Comparison of ENCODE assay signal across 1 cellular context in the genomic region with DNA sequence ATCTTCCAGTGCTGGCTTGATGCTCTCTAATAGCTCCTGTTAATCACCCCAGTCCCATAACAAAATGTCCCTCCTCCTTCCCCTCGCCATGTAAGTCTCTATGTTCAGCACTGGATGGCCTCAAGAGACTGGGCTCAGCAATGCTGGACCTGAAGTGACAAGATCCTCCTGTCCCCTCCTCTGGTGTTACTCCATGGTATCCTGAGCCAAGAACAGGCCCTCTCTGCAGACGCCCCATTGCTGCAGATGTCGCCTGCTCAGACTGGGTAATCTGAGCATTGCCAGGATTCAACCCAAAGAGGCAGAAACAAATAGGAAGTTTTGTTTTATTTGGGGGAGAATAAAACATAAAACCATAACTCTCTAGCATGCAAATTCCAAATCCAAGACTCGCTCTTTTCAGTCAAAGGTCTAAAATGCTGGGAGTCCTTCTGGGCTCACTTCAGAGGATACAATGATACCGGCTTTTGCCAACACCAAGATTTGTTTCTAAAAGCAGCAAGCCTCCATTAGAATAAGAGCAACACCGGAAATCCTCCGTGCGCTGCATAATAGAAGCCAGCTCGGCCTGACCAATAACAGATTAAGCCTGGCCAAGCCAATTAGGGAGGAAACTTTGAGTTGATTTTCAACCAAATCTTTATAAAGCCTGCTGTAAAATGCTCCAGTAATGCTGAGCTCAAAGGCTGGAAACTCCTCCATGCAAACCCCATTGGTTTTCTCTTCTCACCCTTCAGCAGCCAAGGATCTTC.
TF ChIP-seq lines count a peak whose summit lies in the region.

No MANE protein-coding gene starts in this region.

TF ChIP-seq in SK-N-SH, 30 proteins besides CTCF, POLR2A, EP300 and RAD21 (continued from another document):
- TF ChIP-seq, protein P1, sequence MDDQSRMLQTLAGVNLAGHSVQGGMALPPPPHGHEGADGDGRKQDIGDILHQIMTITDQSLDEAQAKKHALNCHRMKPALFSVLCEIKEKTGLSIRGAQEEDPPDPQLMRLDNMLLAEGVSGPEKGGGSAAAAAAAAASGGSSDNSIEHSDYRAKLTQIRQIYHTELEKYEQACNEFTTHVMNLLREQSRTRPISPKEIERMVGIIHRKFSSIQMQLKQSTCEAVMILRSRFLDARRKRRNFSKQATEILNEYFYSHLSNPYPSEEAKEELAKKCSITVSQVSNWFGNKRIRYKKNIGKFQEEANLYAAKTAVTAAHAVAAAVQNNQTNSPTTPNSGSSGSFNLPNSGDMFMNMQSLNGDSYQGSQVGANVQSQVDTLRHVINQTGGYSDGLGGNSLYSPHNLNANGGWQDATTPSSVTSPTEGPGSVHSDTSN (IDR thresholded peaks at IDR 0.05), result no peak
- TF ChIP-seq RCOR1 (IDR thresholded peaks at IDR 0.05; ENCODE audit: low read length) (no peak), TAF1 (IDR thresholded peaks at IDR 0.05; ENCODE audit: borderline replicate concordance, low read depth, low read length) (no peak), YY1 (IDR thresholded peaks at IDR 0.05; ENCODE audit: low read depth) (no peak), GABPA (IDR thresholded peaks at IDR 0.05; ENCODE audit: low read depth) (no peak), NRF1 (IDR thresholded peaks at IDR 0.05; ENCODE audit: low read depth, low read length) (no peak), RFX5 (IDR thresholded peaks at IDR 0.05; ENCODE audit: low read length) (no peak), RXRA (IDR thresholded peaks at IDR 0.05; ENCODE audit: borderline replicate concordance, low read depth) (no peak), JUND (IDR thresholded peaks at IDR 0.05) (no peak), SMC3 (IDR thresholded peaks at IDR 0.05; ENCODE audit: low read depth, low read length) (no peak), TCF12 (IDR thresholded peaks at IDR 0.05) (no peak), GATA2 (CRISPR knock-in tag; IDR thresholded peaks at IDR 0.05) (no peak), TEAD4 (IDR thresholded peaks at IDR 0.05; ENCODE audit: borderline replicate concordance, insufficient read depth) (no peak), NFIC (IDR thresholded peaks at IDR 0.05; ENCODE audit: borderline replicate concordance) (no peak)
- TF ChIP-seq, protein P2, sequence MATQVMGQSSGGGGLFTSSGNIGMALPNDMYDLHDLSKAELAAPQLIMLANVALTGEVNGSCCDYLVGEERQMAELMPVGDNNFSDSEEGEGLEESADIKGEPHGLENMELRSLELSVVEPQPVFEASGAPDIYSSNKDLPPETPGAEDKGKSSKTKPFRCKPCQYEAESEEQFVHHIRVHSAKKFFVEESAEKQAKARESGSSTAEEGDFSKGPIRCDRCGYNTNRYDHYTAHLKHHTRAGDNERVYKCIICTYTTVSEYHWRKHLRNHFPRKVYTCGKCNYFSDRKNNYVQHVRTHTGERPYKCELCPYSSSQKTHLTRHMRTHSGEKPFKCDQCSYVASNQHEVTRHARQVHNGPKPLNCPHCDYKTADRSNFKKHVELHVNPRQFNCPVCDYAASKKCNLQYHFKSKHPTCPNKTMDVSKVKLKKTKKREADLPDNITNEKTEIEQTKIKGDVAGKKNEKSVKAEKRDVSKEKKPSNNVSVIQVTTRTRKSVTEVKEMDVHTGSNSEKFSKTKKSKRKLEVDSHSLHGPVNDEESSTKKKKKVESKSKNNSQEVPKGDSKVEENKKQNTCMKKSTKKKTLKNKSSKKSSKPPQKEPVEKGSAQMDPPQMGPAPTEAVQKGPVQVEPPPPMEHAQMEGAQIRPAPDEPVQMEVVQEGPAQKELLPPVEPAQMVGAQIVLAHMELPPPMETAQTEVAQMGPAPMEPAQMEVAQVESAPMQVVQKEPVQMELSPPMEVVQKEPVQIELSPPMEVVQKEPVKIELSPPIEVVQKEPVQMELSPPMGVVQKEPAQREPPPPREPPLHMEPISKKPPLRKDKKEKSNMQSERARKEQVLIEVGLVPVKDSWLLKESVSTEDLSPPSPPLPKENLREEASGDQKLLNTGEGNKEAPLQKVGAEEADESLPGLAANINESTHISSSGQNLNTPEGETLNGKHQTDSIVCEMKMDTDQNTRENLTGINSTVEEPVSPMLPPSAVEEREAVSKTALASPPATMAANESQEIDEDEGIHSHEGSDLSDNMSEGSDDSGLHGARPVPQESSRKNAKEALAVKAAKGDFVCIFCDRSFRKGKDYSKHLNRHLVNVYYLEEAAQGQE (IDR thresholded peaks at IDR 0.05; ENCODE audit: low read depth, low read length), result no peak
- TF ChIP-seq, protein P3, sequence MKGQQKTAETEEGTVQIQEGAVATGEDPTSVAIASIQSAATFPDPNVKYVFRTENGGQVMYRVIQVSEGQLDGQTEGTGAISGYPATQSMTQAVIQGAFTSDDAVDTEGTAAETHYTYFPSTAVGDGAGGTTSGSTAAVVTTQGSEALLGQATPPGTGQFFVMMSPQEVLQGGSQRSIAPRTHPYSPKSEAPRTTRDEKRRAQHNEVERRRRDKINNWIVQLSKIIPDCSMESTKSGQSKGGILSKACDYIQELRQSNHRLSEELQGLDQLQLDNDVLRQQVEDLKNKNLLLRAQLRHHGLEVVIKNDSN (IDR thresholded peaks at IDR 0.05; ENCODE audit: borderline replicate concordance, low read depth), result no peak
